16 cellular contexts compared by ENCODE assay signal in the genomic region with DNA sequence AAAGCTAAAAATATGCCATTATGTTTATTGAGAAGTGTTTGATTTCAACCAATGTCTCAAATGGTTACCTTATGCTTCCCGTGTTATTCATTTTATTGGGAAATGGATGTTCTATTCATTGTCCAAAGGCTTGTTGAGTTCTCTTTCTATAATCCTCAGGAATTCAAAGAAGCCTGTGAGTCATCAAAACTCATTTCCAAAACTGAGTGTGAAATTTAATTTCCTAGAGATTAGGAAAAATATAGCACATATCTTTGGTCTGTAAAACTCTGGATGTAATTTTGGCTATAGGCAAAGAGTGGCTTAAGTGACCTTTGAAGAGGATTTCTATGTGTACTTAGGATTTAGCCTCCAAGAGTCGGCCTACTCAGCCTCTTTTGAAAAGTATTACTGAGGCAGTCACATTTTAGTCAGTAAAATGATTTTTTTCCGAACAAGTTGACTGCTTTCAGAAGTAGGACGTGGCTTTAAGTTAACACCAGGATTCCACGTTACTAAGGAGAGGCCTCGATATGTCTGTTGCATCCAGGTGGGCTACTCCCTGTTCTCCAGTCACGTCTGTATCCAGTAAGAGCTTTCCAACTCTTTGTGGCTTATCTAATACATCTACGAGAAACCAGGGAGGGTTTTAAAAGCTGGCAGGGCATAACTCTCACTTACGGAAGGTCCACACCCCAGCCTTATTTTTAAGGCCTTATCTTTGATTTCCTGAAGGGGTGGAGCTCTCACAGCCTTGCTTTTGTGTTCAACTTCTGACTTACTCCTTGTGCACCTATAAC.
DNase-seq lines count a peak whose midpoint lies in the region; ATAC-seq and TF ChIP-seq lines count a peak whose summit lies in the region.
"Had no signal": no experiment of that assay in that cellular context is flagged by ENCODE, and none has a peak within 500 bp of the region (broad histone marks: within the 10 kb centered on the region; RNA-seq: fewer than 3 reads in every experiment).

No MANE protein-coding gene starts in this region.

- in situ Hi-C loops in GM13977 (cut with MboI; ENCODE audit: low pct_unique_long_range_greater_than_20kb, low sequenced_read_pairs, unreplicated experiment) = no loop called here

- intact Hi-C loops in Right ventricle myocardium inferior (cut with DNase I) (no loop called here), cardiac septum (cut with DNase I) (loop anchor here (5.0 to 10.0 kb wide), 3 partner anchors 70 to 108 kb away; no protein-coding TSS in a partner anchor)

- ATAC-seq in Right ventricle myocardium inferior = peak; percentile 9
- ATAC-seq in omental fat pad (ENCODE audit: low FRiP score) = peak; percentile 70
- no peak for ATAC-seq in GM19395 (IDR thresholded peaks at IDR 0.05; ENCODE audit: unreplicated experiment)
- ATAC-seq: activated CD8-positive, alpha-beta T cell treated with anti-CD3 and anti-CD28 coated beads, Interleukin-2, amount 10 ng/mL, durations not matched to agents 7 days and 5 days; HepG2; mucosa of descending colon had no signal

- no peak for TF ChIP-seq CTCF in omental fat pad (IDR thresholded peaks at IDR 0.05)
- no peak for TF ChIP-seq CTCF in GM13977 (IDR thresholded peaks at IDR 0.05; ENCODE audit: extremely low read depth, insufficient read depth, missing control alignments)

- DNase-seq in Right ventricle myocardium inferior (ENCODE audit: missing footprints) (no peak), cardiac septum (ENCODE audit: low spot score) (no peak), fibroblast of gingiva (ENCODE audit: low read depth) (peak; percentile 75), omental fat pad (ENCODE audit: low spot score) (no peak), GM13977 (ENCODE audit: low spot score) (no peak), SW480 (ENCODE audit: low spot score) (no peak), HPDE6-E6E7 (ENCODE audit: extremely low spot score) (no peak)
- DNase-seq: activated CD8-positive, alpha-beta T cell treated with anti-CD3 and anti-CD28 coated beads, Interleukin-2, amount 10 ng/mL, durations not matched to agents 7 days and 5 days; activated gamma-delta T cell treated with Interleukin-2 at 50 U/mL for 16 hours; Caco-2; cerebellar nuclear complex; mucosa of descending colon; NCI-H510A; Peyer's patch had no signal
